ENCODE assay signal across 1 cellular context in the genomic region with DNA sequence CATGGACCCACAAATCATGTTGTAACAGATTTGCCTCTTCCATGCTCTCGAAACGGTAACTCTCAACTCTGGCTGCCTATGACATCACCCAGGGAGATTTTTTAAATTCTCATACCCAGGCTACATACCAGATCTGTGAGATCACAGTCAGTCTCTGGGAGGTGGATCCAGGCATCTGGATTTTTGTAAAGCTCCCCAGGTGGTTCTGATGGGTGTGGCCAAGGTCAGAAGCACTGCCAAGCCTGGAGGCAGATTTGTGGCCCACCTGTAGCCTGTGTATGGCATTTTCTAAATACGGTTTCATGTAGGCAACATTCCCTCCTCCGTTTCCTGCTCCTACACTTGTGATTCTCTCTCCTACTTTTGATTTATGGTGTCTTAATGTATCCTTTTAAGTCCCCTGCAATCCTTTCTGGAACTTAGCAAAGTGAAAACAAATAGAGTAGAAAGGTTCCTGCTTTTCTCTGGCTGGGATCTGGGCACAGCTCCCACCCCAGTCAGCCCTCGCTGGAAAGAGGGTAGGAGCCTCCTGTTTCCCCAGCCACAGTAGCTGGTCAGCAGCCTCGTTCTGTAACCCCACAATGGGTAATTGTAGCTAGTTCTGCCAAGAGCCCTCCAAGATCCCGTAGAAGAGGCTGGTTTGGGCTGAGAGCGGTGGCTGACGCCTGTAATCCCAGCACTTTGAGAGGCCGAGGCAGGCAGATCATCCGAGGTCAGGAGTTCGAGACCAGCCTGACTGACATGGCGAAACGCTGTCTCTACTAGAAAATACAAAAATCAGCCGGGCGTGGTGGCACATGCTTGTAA.
TF ChIP-seq lines count a peak whose summit lies in the region.

No MANE protein-coding gene starts in this region.

TF ChIP-seq in WTC11, 78 proteins besides CTCF, POLR2A, EP300 and RAD21 (continued from another document):
- TF ChIP-seq, protein P1, sequence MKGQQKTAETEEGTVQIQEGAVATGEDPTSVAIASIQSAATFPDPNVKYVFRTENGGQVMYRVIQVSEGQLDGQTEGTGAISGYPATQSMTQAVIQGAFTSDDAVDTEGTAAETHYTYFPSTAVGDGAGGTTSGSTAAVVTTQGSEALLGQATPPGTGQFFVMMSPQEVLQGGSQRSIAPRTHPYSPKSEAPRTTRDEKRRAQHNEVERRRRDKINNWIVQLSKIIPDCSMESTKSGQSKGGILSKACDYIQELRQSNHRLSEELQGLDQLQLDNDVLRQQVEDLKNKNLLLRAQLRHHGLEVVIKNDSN (CRISPR knock-in tag; IDR thresholded peaks at IDR 0.05), result no peak
- no peak for TF ChIP-seq CREM (CRISPR knock-in tag; IDR thresholded peaks at IDR 0.05)
- no peak for TF ChIP-seq MXD4 (CRISPR knock-in tag; IDR thresholded peaks at IDR 0.05; ENCODE audit: borderline replicate concordance)
- no peak for TF ChIP-seq NR1H2 (CRISPR knock-in tag; IDR thresholded peaks at IDR 0.05)
- TF ChIP-seq, protein P2, sequence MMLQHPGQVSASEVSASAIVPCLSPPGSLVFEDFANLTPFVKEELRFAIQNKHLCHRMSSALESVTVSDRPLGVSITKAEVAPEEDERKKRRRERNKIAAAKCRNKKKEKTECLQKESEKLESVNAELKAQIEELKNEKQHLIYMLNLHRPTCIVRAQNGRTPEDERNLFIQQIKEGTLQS (CRISPR knock-in tag; conservative IDR thresholded peaks at IDR 0.05), result no peak
- no peak for TF ChIP-seq ZNF263 (CRISPR knock-in tag; IDR thresholded peaks at IDR 0.05; ENCODE audit: low read depth)
- TF ChIP-seq SOX15 (CRISPR knock-in tag; IDR thresholded peaks at IDR 0.05), result no peak
- TF ChIP-seq, protein P3, sequence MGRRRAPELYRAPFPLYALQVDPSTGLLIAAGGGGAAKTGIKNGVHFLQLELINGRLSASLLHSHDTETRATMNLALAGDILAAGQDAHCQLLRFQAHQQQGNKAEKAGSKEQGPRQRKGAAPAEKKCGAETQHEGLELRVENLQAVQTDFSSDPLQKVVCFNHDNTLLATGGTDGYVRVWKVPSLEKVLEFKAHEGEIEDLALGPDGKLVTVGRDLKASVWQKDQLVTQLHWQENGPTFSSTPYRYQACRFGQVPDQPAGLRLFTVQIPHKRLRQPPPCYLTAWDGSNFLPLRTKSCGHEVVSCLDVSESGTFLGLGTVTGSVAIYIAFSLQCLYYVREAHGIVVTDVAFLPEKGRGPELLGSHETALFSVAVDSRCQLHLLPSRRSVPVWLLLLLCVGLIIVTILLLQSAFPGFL (CRISPR knock-in tag; IDR thresholded peaks at IDR 0.05; ENCODE audit: borderline replicate concordance), result no peak
